Comparison of ENCODE assay signal across 19 cellular contexts in the genomic region with DNA sequence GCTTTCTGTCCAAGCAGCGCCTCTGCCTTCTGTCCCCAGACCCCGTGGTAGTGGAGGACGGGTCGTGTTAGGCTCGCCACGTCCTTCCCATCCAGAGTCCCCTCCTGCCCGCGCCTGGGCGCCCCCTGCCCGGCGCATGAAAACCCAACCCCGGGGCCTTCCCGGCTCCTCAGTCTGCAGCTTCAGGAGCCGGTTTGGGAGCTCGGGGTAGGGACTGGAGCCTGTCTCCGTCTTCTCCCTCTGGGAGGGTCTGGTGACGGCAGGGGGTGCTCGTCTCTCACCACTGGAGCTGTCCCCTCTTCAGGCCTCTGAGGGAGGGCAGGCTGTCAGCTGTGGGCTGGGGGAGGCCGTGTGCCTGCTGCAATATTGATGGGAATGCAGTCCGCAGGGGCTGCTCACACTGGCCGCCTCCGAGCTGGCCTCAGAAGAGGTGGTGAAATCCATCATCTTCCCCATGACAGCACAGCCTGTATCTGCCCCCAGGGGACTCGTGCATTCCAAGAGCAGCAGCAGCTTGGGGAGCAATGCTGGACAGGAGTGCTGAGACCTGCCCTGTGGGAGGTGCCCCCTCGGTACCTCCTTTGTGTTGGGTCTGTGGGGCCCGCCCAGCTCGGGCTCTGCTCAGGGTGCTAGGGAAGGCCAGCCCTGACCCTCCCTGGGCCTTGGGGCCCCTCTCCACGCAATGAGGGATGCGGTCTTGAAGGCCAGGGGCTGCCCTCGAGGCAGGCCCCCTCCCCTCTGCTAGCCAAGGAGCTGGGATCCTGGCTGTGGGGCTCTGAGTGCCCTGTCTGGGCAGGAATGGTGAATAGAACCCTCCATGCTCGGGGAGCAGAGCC. TPM values are rescaled to one million over a fixed set of nuclear protein-coding genes. Genes with fewer than 3 reads are reported as not detected.
DNase-seq lines count a peak whose midpoint lies in the region; ATAC-seq, FAIRE-seq and TF ChIP-seq lines count a peak whose summit lies in the region.
"Had no signal": no experiment of that assay in that cellular context is flagged by ENCODE, and none has a peak within 500 bp of the region (broad histone marks: within the 10 kb centered on the region; RNA-seq: fewer than 3 reads in every experiment).

No MANE protein-coding gene starts in this region.

- intact Hi-C loops in mucosa of descending colon (cut with DNase I, micrococcal nuclease): no loop called here

- CTCF ChIA-PET in H1 (lab: Charles Lee; ENCODE audit: partially characterized antibody): interaction anchor here (0.6 to 3.0 kb wide), 9 partner anchors 12 to 270 kb away, joined by 3 to 27 read pairs (median 7); partner anchors contain the start of gene KLHL30

- H3K4me2 ChIP-seq in BLaER1 (peak overlapping the region; percentile 78), H1 (ENCODE audit: insufficient read depth in 1 of 2, low read depth in 2 of 2, low read length in 2 of 2) (no peak overlapping the region; a peak in 1 of 4 replicates)

- no peaks in the 10 kb centered on the region for H3K79me2 ChIP-seq in H1 (ENCODE audit: control insufficient read depth in 1 of 2, insufficient read depth in 2 of 2, low read length in 2 of 2)

- peak overlapping the region; percentile 34; the same call in 1 of the 2 replicates for H3K27ac ChIP-seq in BLaER1
- no peak overlapping the region for H3K27ac ChIP-seq in H1 (ENCODE audit: low read depth, low read length)
- H3K27ac ChIP-seq: stomach had no signal

- no peak for FAIRE-seq in H1 (lab: Jason Lieb, UNC)
- FAIRE-seq: endothelial cell of umbilical vein had no signal

- H2BK20ac ChIP-seq in H1 (ENCODE audit: low read length): no peak overlapping the region; the same call in 1 of the 2 replicates

- H3K23me2 ChIP-seq in H1 (ENCODE audit: low read depth, low read length): peaks cover 15% of the 10 kb centered on the region; the same call in 1 of the 2 replicates

- H3K4ac ChIP-seq in H1 (replicated peaks; ENCODE audit: insufficient read length, low read depth, low read length): no peak overlapping the region

- TF ChIP-seq POLR2A in H1 (IDR thresholded peaks at IDR 0.05; ENCODE audit: control extremely low read depth in 1 of 2, low read depth in 2 of 2, low read length in 2 of 2): no peak

- TF ChIP-seq CTCF in H1 (IDR thresholded peaks at IDR 0.05; ENCODE audit: control extremely low read depth in 1 of 3, insufficient read depth in 1 of 3, low read depth in 1 of 3, low read length in 3 of 3) (peak in 2 of 3 experiments; percentile 11 to 21; a peak in 3 of 4 replicates), mucosa of descending colon (IDR thresholded peaks at IDR 0.05) (no peak)

- 75% methylated on average over 18 of the region's 30 CpGs; no CpG with 5 or more reads in 1 of the 2 experiments for WGBS in H1 (ENCODE audit: extremely low coverage in 1 of 2, insufficient coverage in 1 of 2, insufficient read length in 1 of 2, insufficient replicate concordance in 2 of 2, low coverage in 1 of 2, low lambda C conversion rate in 2 of 2, missing lambda C conversion rate in 1 of 2), 2 experiments

- H4K20me1 ChIP-seq in BLaER1 (no peaks in the 10 kb centered on the region), H1 (replicated peaks in 1 of 2; ENCODE audit: control insufficient read depth in 1 of 2, insufficient read depth in 2 of 2, low read length in 2 of 2) (peaks cover 0 to 3% of the 10 kb centered on the region in 2 experiments)

- H3K36me3 ChIP-seq in BLaER1 (no peaks in the 10 kb centered on the region), H1 (ENCODE audit: control insufficient read depth in 2 of 4, insufficient read depth in 4 of 4, low read length in 3 of 4) (no peaks in the 10 kb centered on the region), mucosa of descending colon (ENCODE audit: low read depth) (no peaks in the 10 kb centered on the region)
- H3K36me3 ChIP-seq: stomach had no signal

- no peak overlapping the region for H4K91ac ChIP-seq in H1 (replicated peaks; ENCODE audit: insufficient read length, low read length)

- ATAC-seq in mucosa of descending colon: peak; percentile 10
- ATAC-seq in HG03520 (IDR thresholded peaks at IDR 0.05; ENCODE audit: unreplicated experiment): no peak
- no peak for ATAC-seq in GM19397 (IDR thresholded peaks at IDR 0.05; ENCODE audit: unreplicated experiment)
- ATAC-seq in GM21447 (IDR thresholded peaks at IDR 0.05; ENCODE audit: unreplicated experiment): no peak
- ATAC-seq: T-cell had no signal

- no peak overlapping the region for H3K23ac ChIP-seq in H1 (ENCODE audit: insufficient read length)

- H3K4me3 ChIP-seq in BLaER1 (no peak overlapping the region), H1 (ENCODE audit: extremely low read depth in 1 of 4, insufficient read depth in 2 of 4, low read depth in 3 of 4, low read length in 4 of 4) (no peak overlapping the region), mucosa of descending colon (no peak overlapping the region)
- H3K4me3 ChIP-seq: stomach had no signal

- no peak overlapping the region for H2AK5ac ChIP-seq in H1 (ENCODE audit: low read depth, low read length)

- DNase-seq in H1 (ENCODE audit: low read depth in 1 of 2, low spot score in 2 of 2): no peak
- peak in 2 of 3 donors; percentile 31 to 37 for DNase-seq in mucosa of descending colon
- DNase-seq in AG20443 (ENCODE audit: low spot score): no peak
- DNase-seq: activated CD4-positive, alpha-beta T cell treated with anti-CD3 and anti-CD28 coated beads, Interleukin-2, amount 10 ng/mL, durations not matched to agents 7 days and 5 days; CD4-positive, CD25-positive, alpha-beta regulatory T cell; hippocampal formation; NCI-H1105; NCI-H774; stomach; T-cell had no signal

- H3K9me3 ChIP-seq in BLaER1: no peaks in the 10 kb centered on the region
- H3K9me3 ChIP-seq in H1 (ENCODE audit: insufficient read depth in 2 of 2, low read depth in 1 of 2, low read length in 1 of 2): peaks cover 0 to 5% of the 10 kb centered on the region in 2 experiments; a peak in 1 of 4 replicates
- H3K9me3 ChIP-seq in mucosa of descending colon: no peaks in the 10 kb centered on the region
- H3K9me3 ChIP-seq: stomach had no signal

- peak overlapping the region; percentile 29; the same call in 1 of the 2 replicates for H4K8ac ChIP-seq in H1 (ENCODE audit: extremely low read depth, insufficient read depth, low read length)

- TF ChIP-seq RAD21 in Ishikawa (IDR thresholded peaks at IDR 0.05; ENCODE audit: low read depth): no peak
- peak; percentile 24 to 50; a peak in 3 of 4 replicates for TF ChIP-seq RAD21 in H1 (IDR thresholded peaks at IDR 0.05 in 1 of 2, conservative IDR thresholded peaks at IDR 0.05 in 1 of 2; ENCODE audit: low read depth in 2 of 2, low read length in 2 of 2)

- H2BK15ac ChIP-seq in H1 (ENCODE audit: low read length): peak overlapping the region; percentile 61; the same call in 1 of the 2 replicates

- no peaks in the 10 kb centered on the region for H3K79me1 ChIP-seq in H1 (ENCODE audit: low read depth, low read length)

- TF ChIP-seq EP300 in Ishikawa (IDR thresholded peaks at IDR 0.05; ENCODE audit: borderline replicate concordance) (no peak), H1 (IDR thresholded peaks at IDR 0.05; ENCODE audit: borderline replicate concordance in 1 of 2, low read depth in 2 of 2, low read length in 2 of 2) (no peak)

- H3K56ac ChIP-seq in H1 (replicated peaks; ENCODE audit: insufficient read length, low read depth, low read length): no peak overlapping the region

- POLR2A ChIA-PET in H1 (lab: Charles Lee; ENCODE audit: partially characterized antibody): interaction anchor here (0.9 to 1.0 kb wide), 2 partner anchors 12 to 21 kb away, joined by 3 to 4 read pairs; partner anchors contain the start of gene ESPNL

- H2BK5ac ChIP-seq in H1 (ENCODE audit: low read depth, low read length): no peak overlapping the region

- no peak overlapping the region for H2BK12ac ChIP-seq in H1 (ENCODE audit: low read depth, low read length)

- H3K4me1 ChIP-seq in BLaER1 (peaks cover 55% of the 10 kb centered on the region), H1 (replicated peaks in 1 of 4; ENCODE audit: control insufficient read depth in 3 of 4, insufficient read depth in 4 of 4, low read length in 3 of 4) (peaks cover 0 to 6% (median 2%) of the 10 kb centered on the region in 4 experiments; a peak in 3 of 7 replicates), mucosa of descending colon (ENCODE audit: low read depth) (no peaks in the 10 kb centered on the region)

- H3K27me3 ChIP-seq in BLaER1: no peaks in the 10 kb centered on the region
- no peaks in the 10 kb centered on the region; a peak in 1 of 7 replicates for H3K27me3 ChIP-seq in H1 (replicated peaks in 1 of 4; ENCODE audit: control insufficient read depth in 3 of 4, extremely low read depth in 1 of 4, insufficient read depth in 3 of 4, low read length in 3 of 4)

- H3K18ac ChIP-seq in H1 (ENCODE audit: extremely low read depth, low read length): no peak overlapping the region; the same call in 1 of the 2 replicates

- H4K5ac ChIP-seq in H1 (ENCODE audit: insufficient read length, low read depth, low read length): no peak overlapping the region

- H2BK120ac ChIP-seq in H1 (replicated peaks; ENCODE audit: low read depth, low read length): no peak overlapping the region

- no peak overlapping the region for H3K14ac ChIP-seq in H1 (ENCODE audit: insufficient read length)

- H2AFZ ChIP-seq in H1 (ENCODE audit: low read length): no peak overlapping the region

- H3K9ac ChIP-seq in BLaER1: no peak overlapping the region
- no peak overlapping the region for H3K9ac ChIP-seq in H1 (replicated peaks in 1 of 4; ENCODE audit: extremely low read depth in 1 of 4, low read depth in 3 of 4, low read length in 3 of 4)

RNA-seq across cellular contexts. Expression of gene KLHL30, which starts 17.8 kb away (rescaled TPM):
- 0.08 TPM in 1 of 2 replicates, not detected in the other for total RNA-seq in H1 (2021; fragmentation: NEBNext Ultra II Directional; extraction: Animal tissue kit (Norgen Biotek cat#: 25700))
- 0.03 TPM in 1 of 2 replicates, not detected in the other for polyA plus RNA-seq in H1 (2011; rRNA removed)
- polyA plus RNA-seq in H1 (2011; cell fraction: cytosol; rRNA removed): 0.01 TPM
- polyA plus RNA-seq in H1 (2011; cell fraction: nucleus; rRNA removed): 0.07 TPM
- polyA plus RNA-seq in H1 (2012, experiment 1 of 2): not detected in 4 replicates
- not detected for polyA plus RNA-seq in H1 (2012, experiment 2 of 2)
- not detected for polyA plus RNA-seq in H1 (2013, experiment 1 of 2)
- polyA plus RNA-seq in H1 (2013, experiment 2 of 2): not detected
- polyA minus RNA-seq in H1 (2011; rRNA and poly(A)+ RNA removed): not detected in 2 replicates
- polyA minus RNA-seq in H1 (2011; cell fraction: cytosol; rRNA and poly(A)+ RNA removed): not detected
- not detected for polyA minus RNA-seq in H1 (2011; cell fraction: nucleus; rRNA and poly(A)+ RNA removed)
- 1 to 10 TPM in 1 of 3 donors, under 1 TPM in 2; 0.17 to 1.1 (median 0.24) TPM for total RNA-seq in mucosa of descending colon
- total RNA-seq: activated CD4-positive, alpha-beta T cell treated with anti-CD3 and anti-CD28 coated beads, Interleukin-2, amount 10 ng/mL, durations not matched to agents 7 days and 5 days; activated T-helper 1 cell treated with anti-CD3 and anti-CD28 coated beads, Interleukin-12 subunit alpha, Interleukin-12 subunit beta, Interleukin-2, Interleukin-4 antibody, amounts not matched to agents 30 ng/mL and 10 ng/mL and 1 ng/mL, durations not matched to agents 14 hours and 24 hours and 36 hours; CD4-positive, CD25-positive, alpha-beta regulatory T cell; endothelial cell of umbilical vein; pulmonary artery endothelial cell; T-cell had no signal
- polyA plus RNA-seq: CD4-positive, CD25-positive, alpha-beta regulatory T cell; endothelial cell of umbilical vein had no signal

RNA-seq across cellular contexts. Expression of gene ESPNL, which starts 20.5 kb away (rescaled TPM):
- 1.3 and 1.8 TPM in 2 replicates for total RNA-seq in H1 (2021; fragmentation: NEBNext Ultra II Directional; extraction: Animal tissue kit (Norgen Biotek cat#: 25700))
- polyA plus RNA-seq in H1 (2011; rRNA removed): 0.68 and 1.6 TPM in 2 replicates
- 1.3 TPM for polyA plus RNA-seq in H1 (2011; cell fraction: cytosol; rRNA removed)
- polyA plus RNA-seq in H1 (2011; cell fraction: nucleus; rRNA removed): 2.8 TPM
- 0.54 to 1.2 TPM (median 0.82 TPM) in 4 replicates for polyA plus RNA-seq in H1 (2012, experiment 1 of 2)
- polyA plus RNA-seq in H1 (2012, experiment 2 of 2): 0.66 TPM
- 0.75 TPM for polyA plus RNA-seq in H1 (2013, experiment 1 of 2)
- 0.64 TPM for polyA plus RNA-seq in H1 (2013, experiment 2 of 2)
- polyA minus RNA-seq in H1 (2011; rRNA and poly(A)+ RNA removed): 0.15 and 0.60 TPM in 2 replicates
- 0.73 TPM for polyA minus RNA-seq in H1 (2011; cell fraction: cytosol; rRNA and poly(A)+ RNA removed)
- polyA minus RNA-seq in H1 (2011; cell fraction: nucleus; rRNA and poly(A)+ RNA removed): 1.2 TPM
- total RNA-seq in mucosa of descending colon: under 1 TPM; 0.23 to 0.63 (median 0.47) TPM
- total RNA-seq: CD4-positive, CD25-positive, alpha-beta regulatory T cell; endothelial cell of umbilical vein; HT-29 had no signal
- polyA plus RNA-seq: CD4-positive, CD25-positive, alpha-beta regulatory T cell; endothelial cell of umbilical vein had no signal

RNA-seq across cellular contexts. Expression of gene ERFE, which starts 38.1 kb away (rescaled TPM):
- 1.8 and 2.5 TPM in 2 replicates for total RNA-seq in H1 (2021; fragmentation: NEBNext Ultra II Directional; extraction: Animal tissue kit (Norgen Biotek cat#: 25700))
- 3.6 and 5.1 TPM in 2 replicates for polyA plus RNA-seq in H1 (2011; rRNA removed)
- 4.8 TPM for polyA plus RNA-seq in H1 (2011; cell fraction: cytosol; rRNA removed)
- polyA plus RNA-seq in H1 (2011; cell fraction: nucleus; rRNA removed): 10.3 TPM
- polyA plus RNA-seq in H1 (2012, experiment 1 of 2): 2.8 to 3.5 TPM (median 2.8 TPM) in 4 replicates
- polyA plus RNA-seq in H1 (2012, experiment 2 of 2): 3.2 TPM
- 3.1 TPM for polyA plus RNA-seq in H1 (2013, experiment 1 of 2)
- polyA plus RNA-seq in H1 (2013, experiment 2 of 2): 2.8 TPM
- polyA minus RNA-seq in H1 (2011; rRNA and poly(A)+ RNA removed): 1.1 and 1.3 TPM in 2 replicates
- polyA minus RNA-seq in H1 (2011; cell fraction: cytosol; rRNA and poly(A)+ RNA removed): 2.8 TPM
- 1.4 TPM for polyA minus RNA-seq in H1 (2011; cell fraction: nucleus; rRNA and poly(A)+ RNA removed)
- total RNA-seq in mucosa of descending colon: under 1 TPM; 0.38 to 0.58 (median 0.51) TPM
- total RNA-seq: activated CD4-positive, alpha-beta T cell treated with anti-CD3 and anti-CD28 coated beads, Interleukin-2, amount 10 ng/mL, durations not matched to agents 7 days and 5 days; activated T-helper 1 cell treated with anti-CD3 and anti-CD28 coated beads, Interleukin-12 subunit alpha, Interleukin-12 subunit beta, Interleukin-2, Interleukin-4 antibody, amounts not matched to agents 30 ng/mL and 10 ng/mL and 1 ng/mL, durations not matched to agents 14 hours and 24 hours and 36 hours; CD4-positive, CD25-positive, alpha-beta regulatory T cell; T-cell had no signal

RNA-seq across cellular contexts. Expression of gene SCLY, which starts 59.9 kb away (rescaled TPM):
- total RNA-seq in H1 (2021; fragmentation: NEBNext Ultra II Directional; extraction: Animal tissue kit (Norgen Biotek cat#: 25700)): 79.0 and 83.7 TPM in 2 replicates
- 79.5 and 111 TPM in 2 replicates for polyA plus RNA-seq in H1 (2011; rRNA removed)
- polyA plus RNA-seq in H1 (2011; cell fraction: cytosol; rRNA removed): 68.5 TPM
- polyA plus RNA-seq in H1 (2011; cell fraction: nucleus; rRNA removed): 100.0 TPM
- 65.1 to 71.0 TPM (median 67.4 TPM) in 4 replicates for polyA plus RNA-seq in H1 (2012, experiment 1 of 2)
- polyA plus RNA-seq in H1 (2012, experiment 2 of 2): 70.8 TPM
- 43.4 TPM for polyA plus RNA-seq in H1 (2013, experiment 1 of 2)
- polyA plus RNA-seq in H1 (2013, experiment 2 of 2): 44.4 TPM
- polyA minus RNA-seq in H1 (2011; rRNA and poly(A)+ RNA removed): 63.7 and 76.3 TPM in 2 replicates
- 40.9 TPM for polyA minus RNA-seq in H1 (2011; cell fraction: cytosol; rRNA and poly(A)+ RNA removed)
- 77.6 TPM for polyA minus RNA-seq in H1 (2011; cell fraction: nucleus; rRNA and poly(A)+ RNA removed)
- total RNA-seq in mucosa of descending colon: 10 to 100 TPM; 11.2 to 19.8 (median 19.5) TPM

Comparison
In these comparisons a context has a peak if more than half of its experiments do, and no peak if none do; other contexts are left out.
1. DNase-seq: peak in mucosa of descending colon (2 of 3); none in H1 (0 of 2) and AG20443 (single experiment).